16 cellular contexts compared by ENCODE assay signal in genomic region chr10:22684707-22685106, GRCh38. TPM values are rescaled to one million over a fixed set of nuclear protein-coding genes. Genes with fewer than 3 reads are reported as not detected.
DNase-seq lines count a peak whose midpoint lies in the region; ATAC-seq, FAIRE-seq and TF ChIP-seq lines count a peak whose summit lies in the region.
"Had no signal": no experiment of that assay in that cellular context is flagged by ENCODE, and none has a peak within 500 bp of the region (broad histone marks: within the 10 kb centered on the region; RNA-seq: fewer than 3 reads in every experiment).

No MANE protein-coding gene starts in this region.

- H3K18ac ChIP-seq in mesenchymal stem cell (ENCODE audit: low read depth in 1 of 2, low read length in 2 of 2) = peak overlapping the region in 1 of 2 experiments; percentile 37

- CTCF ChIA-PET in CD8-positive, alpha-beta memory T cell (lab: Charles Lee) = interaction anchor here (0.9 to 1.8 kb wide), 5 partner anchors 15 to 111 kb away, joined by 3 to 6 read pairs (median 4); no protein-coding TSS in a partner anchor
- CTCF ChIA-PET in activated B cell treated with CpG ODN at 0.5 μM for 24 hours (lab: Charles Lee) = interaction anchor here (0.8 to 1.2 kb wide), 2 partner anchors 15 to 111 kb away, joined by 3 read pairs; no protein-coding TSS in a partner anchor

- no peak for TF ChIP-seq POLR2A in GM12892 (IDR thresholded peaks at IDR 0.05; ENCODE audit: low read depth, low read length)

- no peak overlapping the region for H3K4me2 ChIP-seq in mesenchymal stem cell (ENCODE audit: low read length, poor library complexity, severe bottlenecking)

- H3K4me1 Mint-ChIP-seq in CD8-positive, alpha-beta memory T cell = peaks cover 89 to 97% (median 96%) of the 10 kb centered on the region in 3 donors
- peaks cover 71% of the 10 kb centered on the region for H3K4me1 Mint-ChIP-seq in activated B cell treated with CpG ODN at 0.5 μM for 24 hours

- no peak for DNase-seq in CD8-positive, alpha-beta memory T cell
- DNase-seq in GM12892 (ENCODE audit: insufficient read length) (no peak), activated B cell treated with CpG ODN at 0.5 μM for 24 hours (no peak), mesenchymal stem cell (no peak), NCI-H524 treated with DMSO at 0.1 percent for 48 hours (lab: John Stamatoyannopoulos, UW) (no peak), NCI-H748 treated with DMSO at 0.1 percent for 48 hours (lab: John Stamatoyannopoulos, UW) (no peak), LoVo (ENCODE audit: low spot score) (no peak)
- DNase-seq: brain microvascular endothelial cell, COR-L47, endodermal cell, glutamatergic neuron, kidney glomerular epithelial cell, NCI-H1092 treated with DMSO at 0.1 percent for 48 hours, NCI-H446 had no signal

- H3K4me3 ChIP-seq in CD8-positive, alpha-beta memory T cell (ENCODE audit: low read length) = no peak overlapping the region
- no peak overlapping the region for H3K4me3 ChIP-seq in mesenchymal stem cell (ENCODE audit: insufficient read depth in 1 of 2, low read depth in 1 of 2, low read length in 2 of 2)
- H3K4me3 ChIP-seq: thoracic aorta had no signal

- no peak for TF ChIP-seq CTCF in activated B cell treated with CpG ODN at 0.5 μM for 24 hours (IDR thresholded peaks at IDR 0.05)

- intact Hi-C loops in activated B cell treated with CpG ODN at 0.5 μM for 24 hours (cut with micrococcal nuclease) = loop anchor here (2.0 to 5.0 kb wide), 2 partner anchors 16 to 37 kb away; no protein-coding TSS in a partner anchor

- peaks cover 0 to 16% (median 1%) of the 10 kb centered on the region in 3 donors for H3K36me3 Mint-ChIP-seq in CD8-positive, alpha-beta memory T cell
- peaks cover 4% of the 10 kb centered on the region for H3K36me3 Mint-ChIP-seq in activated B cell treated with CpG ODN at 0.5 μM for 24 hours (ENCODE audit: low read depth)

- peak overlapping the region; percentile 97 to 100 (median 98) for H3K27ac Mint-ChIP-seq in CD8-positive, alpha-beta memory T cell
- peak overlapping the region; percentile 30 for H3K27ac Mint-ChIP-seq in activated B cell treated with CpG ODN at 0.5 μM for 24 hours
- H3K27ac Mint-ChIP-seq: endodermal cell had no signal

- no peaks in the 10 kb centered on the region for H3K36me3 ChIP-seq in CD8-positive, alpha-beta memory T cell (ENCODE audit: insufficient read depth, low read length)
- H3K36me3 ChIP-seq in mesenchymal stem cell (ENCODE audit: control insufficient read depth in 1 of 2, insufficient read depth in 2 of 2, low read depth in 1 of 2, low read length in 2 of 2) = no peaks in the 10 kb centered on the region
- H3K36me3 ChIP-seq: brain microvascular endothelial cell, thoracic aorta had no signal

- no peaks in the 10 kb centered on the region for H3K27me3 Mint-ChIP-seq in CD8-positive, alpha-beta memory T cell
- H3K27me3 Mint-ChIP-seq in activated B cell treated with CpG ODN at 0.5 μM for 24 hours = no peaks in the 10 kb centered on the region

- H3K27ac ChIP-seq in CD8-positive, alpha-beta memory T cell (ENCODE audit: low read depth, low read length) = peak overlapping the region; percentile 10
- H3K27ac ChIP-seq in mesenchymal stem cell (ENCODE audit: low read length, poor library complexity, severe bottlenecking) = no peak overlapping the region
- H3K27ac ChIP-seq: brain microvascular endothelial cell had no signal

- H3K27me3 ChIP-seq in CD8-positive, alpha-beta memory T cell (ENCODE audit: insufficient read depth, low read length, poor library complexity, severe bottlenecking) = no peaks in the 10 kb centered on the region
- H3K27me3 ChIP-seq in mesenchymal stem cell (ENCODE audit: control insufficient read depth in 1 of 2, insufficient read depth in 1 of 2, low read length in 2 of 2) = no peaks in the 10 kb centered on the region
- H3K27me3 ChIP-seq: brain microvascular endothelial cell had no signal

- no peak for ATAC-seq in activated B cell treated with CpG ODN at 0.5 μM for 24 hours (ENCODE audit: low read depth)
- ATAC-seq: right cardiac atrium had no signal

- no peak overlapping the region for H2BK15ac ChIP-seq in mesenchymal stem cell (ENCODE audit: low read depth, poor library complexity, severe bottlenecking)

- H2BK12ac ChIP-seq in mesenchymal stem cell (ENCODE audit: low read length in 2 of 2) = peak overlapping the region in 1 of 2 experiments; percentile 81

- peak; percentile 27 for FAIRE-seq in GM12892 (lab: Jason Lieb, UNC)

- H2AK5ac ChIP-seq in mesenchymal stem cell (ENCODE audit: low read length, severe bottlenecking) = peak overlapping the region; percentile 65

- WGBS in mesenchymal stem cell = 91% methylated on average over 3 of the region's 5 CpGs

- no peak overlapping the region for H3K14ac ChIP-seq in mesenchymal stem cell (ENCODE audit: low read length in 2 of 2)

- H4K8ac ChIP-seq in mesenchymal stem cell (ENCODE audit: low read length) = peak overlapping the region; percentile 16

- peak overlapping the region; percentile 56 to 84 (median 68) for H3K4me3 Mint-ChIP-seq in CD8-positive, alpha-beta memory T cell
- H3K4me3 Mint-ChIP-seq in activated B cell treated with CpG ODN at 0.5 μM for 24 hours = no peak overlapping the region
- H3K4me3 Mint-ChIP-seq: endodermal cell had no signal

- H3K79me1 ChIP-seq in mesenchymal stem cell (replicated peaks; ENCODE audit: low read length, poor library complexity, severe bottlenecking) = peaks cover 8% of the 10 kb centered on the region

- H2BK5ac ChIP-seq in mesenchymal stem cell (ENCODE audit: low read depth, low read length, poor library complexity, severe bottlenecking) = no peak overlapping the region

- H3K4ac ChIP-seq in mesenchymal stem cell (ENCODE audit: low read depth in 1 of 2, low read length in 2 of 2) = no peak overlapping the region

- H3K23ac ChIP-seq in mesenchymal stem cell (ENCODE audit: low read length in 2 of 2) = no peak overlapping the region

- POLR2A ChIA-PET in CD8-positive, alpha-beta memory T cell (lab: Charles Lee) = interaction anchor here (1.0 kb wide), 2 partner anchors 16 to 27 kb away, joined by 3 read pairs; no protein-coding TSS in a partner anchor
- POLR2A ChIA-PET in activated B cell treated with CpG ODN at 0.5 μM for 24 hours (lab: Charles Lee) = interaction anchor here (1.0 to 2.2 kb wide), 5 partner anchors 17 to 248 kb away, joined by 3 to 8 read pairs (median 6); no protein-coding TSS in a partner anchor

- H2AFZ ChIP-seq in mesenchymal stem cell (ENCODE audit: low read depth, low read length) = no peak overlapping the region

- H3K9me3 ChIP-seq in CD8-positive, alpha-beta memory T cell (ENCODE audit: low read length) = no peaks in the 10 kb centered on the region
- no peaks in the 10 kb centered on the region for H3K9me3 ChIP-seq in mesenchymal stem cell (ENCODE audit: control insufficient read depth, low read length)
- H3K9me3 ChIP-seq: thoracic aorta had no signal

- H4K91ac ChIP-seq in mesenchymal stem cell (ENCODE audit: low read length) = peak overlapping the region; percentile 32

- no peak overlapping the region for H3K9ac ChIP-seq in mesenchymal stem cell (ENCODE audit: low read length)

- H3K4me1 ChIP-seq in CD8-positive, alpha-beta memory T cell (ENCODE audit: insufficient read depth, low read length) = peaks cover 98% of the 10 kb centered on the region
- H3K4me1 ChIP-seq in mesenchymal stem cell (ENCODE audit: control insufficient read depth, insufficient read depth, low read depth, low read length) = peaks cover 22% of the 10 kb centered on the region

- H3K9me3 Mint-ChIP-seq in CD8-positive, alpha-beta memory T cell = no peaks in the 10 kb centered on the region
- no peaks in the 10 kb centered on the region for H3K9me3 Mint-ChIP-seq in activated B cell treated with CpG ODN at 0.5 μM for 24 hours
- H3K9me3 Mint-ChIP-seq: endodermal cell had no signal

- no peak overlapping the region for H2BK120ac ChIP-seq in mesenchymal stem cell (ENCODE audit: low read depth, low read length)

RNA-seq across cellular contexts. Expression of gene PIP4K2A, which starts 29.7 kb away (rescaled TPM):
- total RNA-seq in CD8-positive, alpha-beta memory T cell = 100 to 1,000 TPM; 116 to 130 TPM
- polyA plus RNA-seq in CD8-positive, alpha-beta memory T cell = 120 TPM
- polyA plus RNA-seq in GM12892 (2012; ENCODE audit: missing spikeins) = 66.0 TPM
- total RNA-seq in activated B cell treated with CpG ODN at 0.5 μM for 24 hours = 94.6 and 102 TPM in 2 replicates
- polyA plus RNA-seq in mesenchymal stem cell (2013, experiment 1 of 2) = 53.7 TPM
- polyA plus RNA-seq in mesenchymal stem cell (2013, experiment 2 of 2) = 51.9 TPM
